Comparison of ENCODE assay signal across 26 cellular contexts in genomic region chr4:67229148-67229547, GRCh38.
"Had no signal": no experiment of that assay in that cellular context is flagged by ENCODE, and none has a peak within 500 bp of the region (broad histone marks: within the 10 kb centered on the region; RNA-seq: fewer than 3 reads in every experiment).

No MANE protein-coding gene starts in this region.

- DNase-seq: stimulated activated CD4-positive, alpha-beta T cell treated with anti-CD3 and anti-CD28 coated beads, Interleukin-2, amount 100 ng/mL, for 48 hours; stimulated activated CD4-positive, alpha-beta T cell treated with anti-CD3 and anti-CD28 coated beads, Interleukin-4, amount 100 ng/mL, for 1 hour; stimulated activated CD4-positive, alpha-beta T cell treated with anti-CD3 and anti-CD28 coated beads, Interleukin-4, amount 100 ng/mL, for 24 hours; stimulated activated CD4-positive, alpha-beta T cell treated with anti-CD3 and anti-CD28 coated beads, Interleukin-4, amount 100 ng/mL, for 4 hours; stimulated activated CD8-positive, alpha-beta memory T cell treated with anti-CD3 and anti-CD28 coated beads, Interleukin-4, amount 100 ng/mL, for 48 hours; stimulated activated naive B cell treated with anti-CD40 and anti-IgM and Interleukin-4, amounts not matched to agents 10 μg/mL and 1 μg/mL and 100 μg/mL, for 72 hours; stimulated activated naive CD4-positive, alpha-beta T cell; stimulated activated naive CD4-positive, alpha-beta T cell treated with Interleukin-2 at 50 U/mL for 16 hours; stimulated activated naive CD8-positive, alpha-beta T cell treated with anti-CD3 and anti-CD28 coated beads, Interleukin-15, amount 100 ng/mL, for 72 hours; stimulated activated naive CD8-positive, alpha-beta T cell treated with anti-CD3 and anti-CD28 coated beads, Interleukin-15, Interleukin-2, amounts not matched to agents 100 U/mL and 50 U/mL, for 24 hours; stomach; substantia nigra; testis; thyroid gland; tibial artery; transverse colon; trophoblast cell; upper lobe of left lung; upper lobe of right lung; uterus had no signal

- H3K27ac ChIP-seq: stomach, suprapubic skin, testis, thoracic aorta, thyroid gland, tibial artery, tibial nerve, transverse colon, upper lobe of left lung, upper lobe of right lung, uterus, vagina had no signal

- ATAC-seq: stimulated activated effector memory CD8-positive, alpha-beta T cell treated with anti-CD3 and anti-CD28 coated beads, Interleukin-12 subunit alpha, Interleukin-12 subunit beta, amount 100 ng/mL, for 72 hours; stimulated activated memory B cell treated with anti-CD40 and anti-IgM and Interleukin-4, amounts not matched to agents 10 μg/mL and 1 μg/mL and 100 μg/mL, for 72 hours; stimulated activated naive B cell treated with anti-CD40 and anti-IgM and Interleukin-4, amounts not matched to agents 10 μg/mL and 1 μg/mL and 100 μg/mL, for 72 hours; stimulated activated naive CD8-positive, alpha-beta T cell treated with anti-CD3 and anti-CD28 coated beads, Interleukin-15, amount 100 ng/mL, for 72 hours; stimulated activated naive CD8-positive, alpha-beta T cell treated with anti-CD3 and anti-CD28 coated beads, Interleukin-15, Interleukin-2, amounts not matched to agents 100 U/mL and 50 U/mL, for 24 hours; upper lobe of right lung had no signal

- H3K4me1 ChIP-seq: stomach, suprapubic skin, testis, thyroid gland, tibial artery, transverse colon, upper lobe of left lung, upper lobe of right lung, uterus, vagina had no signal

- H3K4me3 ChIP-seq: stomach, suprapubic skin, testis, thoracic aorta, thyroid gland, tibial artery, tibial nerve, transverse colon, upper lobe of left lung, upper lobe of right lung, uterus, vagina had no signal

- H3K36me3 ChIP-seq: stomach, suprapubic skin, thoracic aorta, thyroid gland, tibial artery, tibial nerve, transverse colon, upper lobe of left lung, upper lobe of right lung, uterus, vagina had no signal

- H3K9me3 ChIP-seq: suprapubic skin, testis, thoracic aorta, thyroid gland, tibial artery, transverse colon, upper lobe of right lung, uterus, vagina had no signal

- H3K27me3 ChIP-seq: stomach, suprapubic skin, testis, thyroid gland, tibial artery, tibial nerve, transverse colon, upper lobe of left lung, upper lobe of right lung, uterus, vagina had no signal
